In genomic region chr16:817001-817906, GRCh38 we compare ENCODE assay signal across 28 cellular contexts. TPM values are rescaled to one million over a fixed set of nuclear protein-coding genes. Genes with fewer than 3 reads are reported as not detected.
"Had no signal": no experiment of that assay in that cellular context is flagged by ENCODE, and none has a peak within 500 bp of the region (broad histone marks: within the 10 kb centered on the region; RNA-seq: fewer than 3 reads in every experiment).

No MANE protein-coding gene starts in this region.

- H3K4me3 Mint-ChIP-seq: endodermal cell; immature natural killer cell; mesothelial cell of epicardium; naive thymus-derived CD4-positive, alpha-beta T cell; T-helper 2 cell treated with Interferon-gamma antibody and Interleukin-4, amounts not matched to agents 5 μg/mL and 100 μg/mL, for 36 hours had no signal

- H3K4me3 ChIP-seq: esophagus muscularis mucosa, heart left ventricle, right lobe of liver, tibial nerve had no signal

- H3K9me3 Mint-ChIP-seq: immature natural killer cell; mesothelial cell of epicardium; T-helper 2 cell treated with Interferon-gamma antibody and Interleukin-4, amounts not matched to agents 5 μg/mL and 100 μg/mL, for 36 hours had no signal

- DNase-seq: activated CD4-positive, alpha-beta T cell treated with anti-CD3 and anti-CD28 coated beads for 48 hours; activated CD4-positive, alpha-beta T cell treated with anti-CD3 and anti-CD28 coated beads, Interleukin-2, amount 50 U/mL, for 48 hours; activated CD4-positive, CD25-positive, alpha-beta regulatory T cell; activated CD8-positive, alpha-beta memory T cell treated with anti-CD3 and anti-CD28 coated beads for 24 hours; activated CD8-positive, alpha-beta memory T cell treated with anti-CD3 and anti-CD28 coated beads, Interleukin-2, amount 50 U/mL, for 4 hours; activated gamma-delta T cell; activated naive CD4-positive, alpha-beta T cell treated with anti-CD3 and anti-CD28 coated beads, Interleukin-2, amount 50 U/mL, for 16 hours; activated T-cell treated with anti-CD3 and anti-CD28 coated beads, Interleukin-2, amount 50 U/mL, for 1 hour; caudate nucleus; endodermal cell; foreskin keratinocyte; heart left ventricle; hypothalamus; immature natural killer cell; kidney; left colon; naive thymus-derived CD4-positive, alpha-beta T cell; nucleus accumbens; right lobe of liver; stimulated activated CD4-positive, alpha-beta T cell treated with anti-CD3 and anti-CD28 coated beads, Interleukin-2, amount 100 ng/mL, for 48 hours; stimulated activated naive CD4-positive, alpha-beta T cell treated with Interleukin-2 at 50 U/mL for 16 hours had no signal

- H3K4me1 ChIP-seq: foreskin keratinocyte, right lobe of liver had no signal

- H3K9me3 ChIP-seq: right lobe of liver had no signal

- H3K4me1 Mint-ChIP-seq: endodermal cell had no signal

- H3K27ac ChIP-seq: esophagus muscularis mucosa, foreskin keratinocyte, heart left ventricle, right lobe of liver, tibial nerve had no signal

- H3K36me3 ChIP-seq: esophagus muscularis mucosa, heart left ventricle, right lobe of liver, tibial nerve had no signal

- H3K27ac Mint-ChIP-seq: endodermal cell; immature natural killer cell; mesothelial cell of epicardium; naive thymus-derived CD4-positive, alpha-beta T cell; T-helper 2 cell treated with Interferon-gamma antibody and Interleukin-4, amounts not matched to agents 5 μg/mL and 100 μg/mL, for 36 hours had no signal

- H3K36me3 Mint-ChIP-seq: naive thymus-derived CD4-positive, alpha-beta T cell had no signal

- ATAC-seq: foreskin keratinocyte; heart left ventricle; left colon; naive thymus-derived CD4-positive, alpha-beta T cell; right lobe of liver had no signal

- H3K27me3 ChIP-seq: right lobe of liver had no signal

RNA-seq across cellular contexts. Expression of gene GNG13, which starts 16.7 kb away (rescaled TPM):
- total RNA-seq: endodermal cell; esophagus muscularis mucosa; foreskin keratinocyte; heart left ventricle; kidney; lower leg skin; mesothelial cell of epicardium; naive thymus-derived CD4-positive, alpha-beta T cell; right lobe of liver; skeletal muscle tissue; temporal lobe; tibial nerve had no signal

RNA-seq across cellular contexts. Expression of gene MSLN, which starts 56.7 kb away (rescaled TPM):
- total RNA-seq: temporal lobe had no signal
